23 cellular contexts compared by ENCODE assay signal in the genomic region with DNA sequence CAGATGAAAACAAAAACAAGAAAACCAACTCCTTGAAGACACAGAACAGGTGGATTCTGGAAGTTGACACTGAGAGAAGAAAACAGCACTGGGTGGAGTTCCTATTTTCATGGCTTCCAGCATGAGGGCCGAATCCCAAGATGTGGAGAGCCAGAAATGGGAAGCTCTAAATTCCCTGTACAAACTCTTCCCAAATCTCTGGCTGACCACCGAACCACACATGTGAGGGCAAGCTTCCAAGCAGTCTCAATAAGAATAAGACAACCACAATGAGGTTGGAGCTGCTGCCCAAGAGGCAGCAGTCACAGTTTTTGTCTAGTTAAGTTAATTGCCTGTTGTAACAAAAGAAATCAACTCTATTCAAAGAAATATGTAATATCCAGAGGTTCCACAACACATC.
"Had no signal": no experiment of that assay in that cellular context is flagged by ENCODE, and none has a peak within 500 bp of the region (broad histone marks: within the 10 kb centered on the region; RNA-seq: fewer than 3 reads in every experiment).

No MANE protein-coding gene starts in this region.

- H3K4me3 Mint-ChIP-seq: mesothelial cell of epicardium had no signal

- H3K4me3 ChIP-seq: coronary artery, dorsolateral prefrontal cortex, esophagus squamous epithelium, gastrocnemius medialis, heart right ventricle, left lung, lower lobe of right lung, mucosa of descending colon had no signal

- H3K9me3 ChIP-seq: esophagus squamous epithelium, gastrocnemius medialis, left lung, lower lobe of right lung, mucosa of descending colon had no signal

- H3K36me3 ChIP-seq: esophagus squamous epithelium, gastrocnemius medialis, heart right ventricle, left lung, lower lobe of right lung had no signal

- H3K4me1 ChIP-seq: esophagus squamous epithelium, left lung, lower lobe of right lung had no signal

- H3K27ac ChIP-seq: coronary artery, dorsolateral prefrontal cortex, epithelial cell of prostate, esophagus squamous epithelium, gastrocnemius medialis, heart right ventricle, left lung, lower lobe of right lung had no signal

- H3K4me1 Mint-ChIP-seq: mesothelial cell of epicardium had no signal

- H3K27ac Mint-ChIP-seq: mesothelial cell of epicardium had no signal

- H3K27me3 ChIP-seq: dorsolateral prefrontal cortex, esophagus squamous epithelium, gastrocnemius medialis, heart right ventricle, left lung had no signal

- DNase-seq: dermis blood vessel endothelial cell; dorsolateral prefrontal cortex; effector CD4-positive, alpha-beta T cell; effector memory CD4-positive, alpha-beta T cell; erythroblast; esophagus squamous epithelium; foreskin fibroblast; foreskin melanocyte; gastrocnemius medialis; glutamatergic neuron; head of caudate nucleus; heart right ventricle; hippocampal formation; left cardiac atrium; left lung; left ventricle myocardium superior; lower lobe of right lung; mesenchymal stem cell; mucosa of descending colon had no signal

- ATAC-seq: esophagus mucosa, gastrocnemius medialis, heart right ventricle, left cardiac atrium, left lung, left ventricle myocardium superior, lower lobe of right lung, mucosa of descending colon had no signal
